ENCODE assay signal across 28 cellular contexts in genomic region chr2:81093031-81093430, GRCh38.
"Had no signal": no experiment of that assay in that cellular context is flagged by ENCODE, and none has a peak within 500 bp of the region (broad histone marks: within the 10 kb centered on the region; RNA-seq: fewer than 3 reads in every experiment).

No MANE protein-coding gene starts in this region.

- ATAC-seq: activated CD8-positive, alpha-beta T cell treated with anti-CD3 and anti-CD28 coated beads, Interleukin-2, amount 10 ng/mL, durations not matched to agents 7 days and 5 days; SK-N-SH treated with all-trans-retinoic acid at 6 μM for 48 hours had no signal

- H3K4me1 ChIP-seq: breast epithelium, Peyer's patch, SJSA1 had no signal

- H3K27ac Mint-ChIP-seq: activated CD8-positive, alpha-beta T cell treated with anti-CD3 and anti-CD28 coated beads, Interleukin-2, amount 10 ng/mL, durations not matched to agents 7 days and 5 days; activated naive CD4-positive, alpha-beta T cell treated with anti-CD3 and anti-CD28 coated beads, Interleukin-2, amount 50 U/mL, for 24 hours; activated T-cell treated with anti-CD3 and anti-CD28 coated beads, Interleukin-2, amount 50 U/mL, for 24 hours; activated T-helper 1 cell treated with anti-CD3 and anti-CD28 coated beads, Interleukin-12 subunit alpha, Interleukin-12 subunit beta, Interleukin-2, Interleukin-4 antibody, amounts not matched to agents 30 ng/mL and 10 ng/mL and 1 ng/mL, durations not matched to agents 14 hours and 24 hours and 36 hours; T-helper 1 cell treated with Interleukin-12 subunit alpha and Interleukin-12 subunit beta and Interleukin-4 antibody, amounts not matched to agents 30 μg/mL and 1 μg/mL, for 36 hours had no signal

- H3K4me1 Mint-ChIP-seq: activated naive CD4-positive, alpha-beta T cell treated with anti-CD3 and anti-CD28 coated beads, Interleukin-2, amount 50 U/mL, for 24 hours had no signal

- H3K27me3 ChIP-seq: breast epithelium, Peyer's patch, SJSA1 had no signal

- H3K36me3 ChIP-seq: breast epithelium, Peyer's patch, SJSA1 had no signal

- H3K9me3 ChIP-seq: breast epithelium, Peyer's patch, SJSA1 had no signal

- DNase-seq: activated CD4-positive, alpha-beta T cell treated with anti-CD3 and anti-CD28 coated beads for 48 hours; activated CD4-positive, alpha-beta T cell treated with anti-CD3 and anti-CD28 coated beads, Interleukin-2, amount 50 U/mL, for 4 hours; activated CD4-positive, CD25-positive, alpha-beta regulatory T cell treated with anti-CD3 and anti-CD28 coated beads, Interleukin-2, amount 50 U/mL, for 72 hours; activated CD8-positive, alpha-beta T cell treated with anti-CD3 and anti-CD28 coated beads, Interleukin-2, amount 10 ng/mL, durations not matched to agents 7 days and 5 days; activated effector memory CD4-positive, alpha-beta T cell treated with Interleukin-2 at 50 U/mL for 16 hours; activated naive CD4-positive, alpha-beta T cell; activated T-cell treated with anti-CD3 and anti-CD28 coated beads, Interleukin-2, amount 50 U/mL, for 24 hours; aorta; caudate nucleus; NCI-H1105 treated with DMSO at 0.1 percent for 48 hours; NCI-H1436 treated with DMSO at 0.1 percent for 48 hours; NCI-H187; NCI-H2081; NCI-H2171 treated with DMSO at 0.1 percent for 48 hours; NCI-H226; NCI-H526; NCI-H774; NK-92 treated with Interleukin-12 subunit alpha and Interleukin-12 subunit beta, amount 100 ng/mL, for 24 hours; OCI-M1; Peyer's patch; Right ventricle myocardium superior had no signal

- H3K27me3 Mint-ChIP-seq: activated naive CD4-positive, alpha-beta T cell treated with anti-CD3 and anti-CD28 coated beads, Interleukin-2, amount 50 U/mL, for 24 hours; activated T-cell treated with anti-CD3 and anti-CD28 coated beads, Interleukin-2, amount 50 U/mL, for 24 hours had no signal

- H3K4me3 ChIP-seq: breast epithelium, Peyer's patch, SJSA1 had no signal

- H3K4me3 Mint-ChIP-seq: activated CD8-positive, alpha-beta T cell treated with anti-CD3 and anti-CD28 coated beads, Interleukin-2, amount 10 ng/mL, durations not matched to agents 7 days and 5 days; activated naive CD4-positive, alpha-beta T cell treated with anti-CD3 and anti-CD28 coated beads, Interleukin-2, amount 50 U/mL, for 24 hours; activated T-cell treated with anti-CD3 and anti-CD28 coated beads, Interleukin-2, amount 50 U/mL, for 24 hours; activated T-helper 1 cell treated with anti-CD3 and anti-CD28 coated beads, Interleukin-12 subunit alpha, Interleukin-12 subunit beta, Interleukin-2, Interleukin-4 antibody, amounts not matched to agents 30 ng/mL and 10 ng/mL and 1 ng/mL, durations not matched to agents 14 hours and 24 hours and 36 hours; T-helper 1 cell treated with Interleukin-12 subunit alpha and Interleukin-12 subunit beta and Interleukin-4 antibody, amounts not matched to agents 30 μg/mL and 1 μg/mL, for 36 hours had no signal

- H3K27ac ChIP-seq: breast epithelium, Peyer's patch, RWPE1, SJSA1 had no signal

- H3K36me3 Mint-ChIP-seq: activated naive CD4-positive, alpha-beta T cell treated with anti-CD3 and anti-CD28 coated beads, Interleukin-2, amount 50 U/mL, for 24 hours had no signal
